15 cellular contexts compared by ENCODE assay signal in the genomic region with DNA sequence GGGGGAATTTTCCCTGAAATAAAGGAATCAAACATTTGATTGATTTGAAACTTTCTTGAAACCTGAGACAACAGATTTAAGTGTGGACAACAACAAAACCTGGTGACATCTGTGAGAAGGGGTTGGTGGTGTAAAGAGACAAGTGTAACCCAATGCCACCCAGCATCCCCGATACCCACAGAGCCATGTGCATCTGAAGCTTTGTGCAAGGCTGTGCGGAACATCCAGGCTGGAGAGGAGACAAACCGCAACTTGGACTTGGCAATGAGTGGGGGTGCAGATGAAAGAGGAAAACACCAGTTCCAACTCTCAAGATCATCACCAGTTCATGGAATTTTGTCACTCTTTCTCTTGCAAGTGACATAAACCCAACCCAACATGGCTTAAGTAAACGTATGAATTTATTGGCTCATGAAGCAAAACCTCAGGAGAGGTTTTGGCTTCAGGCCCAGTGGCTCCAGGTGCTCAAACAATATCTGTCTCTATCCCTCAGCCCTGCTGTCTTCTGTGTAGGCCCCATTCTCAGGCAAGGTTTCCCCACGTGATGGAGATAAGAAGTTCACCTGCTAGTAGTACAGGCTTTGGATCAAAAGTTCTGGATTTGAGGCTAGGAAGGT. TPM values are rescaled to one million over a fixed set of nuclear protein-coding genes. Genes with fewer than 3 reads are reported as not detected.
DNase-seq lines count a peak whose midpoint lies in the region; ATAC-seq and TF ChIP-seq lines count a peak whose summit lies in the region.
"Had no signal": no experiment of that assay in that cellular context is flagged by ENCODE, and none has a peak within 500 bp of the region (broad histone marks: within the 10 kb centered on the region; RNA-seq: fewer than 3 reads in every experiment).

No MANE protein-coding gene starts in this region.

- no peaks in the 10 kb centered on the region for H3K27me3 Mint-ChIP-seq in activated CD4-positive, alpha-beta T cell treated with anti-CD3 and anti-CD28 coated beads, Interleukin-2, amount 10 ng/mL, durations not matched to agents 24 days and 14 days
- peaks cover 0 to 4% (median 2%) of the 10 kb centered on the region in 3 donors for H3K27me3 Mint-ChIP-seq in CD14-positive monocyte (ENCODE audit: low read depth in 3 of 3)
- H3K27me3 Mint-ChIP-seq: activated CD4-positive, alpha-beta T cell treated with anti-CD3 and anti-CD28 coated beads, Interleukin-2, amount 10 ng/mL, durations not matched to agents 7 days and 5 days had no signal

- no peaks in the 10 kb centered on the region for H3K9me3 Mint-ChIP-seq in activated CD4-positive, alpha-beta T cell treated with anti-CD3 and anti-CD28 coated beads, Interleukin-2, amount 10 ng/mL, durations not matched to agents 24 days and 14 days
- H3K9me3 Mint-ChIP-seq in CD14-positive monocyte, result peaks cover 0 to 6% (median 2%) of the 10 kb centered on the region in 7 donors
- H3K9me3 Mint-ChIP-seq: activated CD4-positive, alpha-beta T cell treated with anti-CD3 and anti-CD28 coated beads, Interleukin-2, amount 10 ng/mL, durations not matched to agents 7 days and 5 days had no signal

- no peaks in the 10 kb centered on the region for H3K4me1 Mint-ChIP-seq in activated CD4-positive, alpha-beta T cell treated with anti-CD3 and anti-CD28 coated beads, Interleukin-2, amount 10 ng/mL, durations not matched to agents 24 days and 14 days
- no peaks in the 10 kb centered on the region for H3K4me1 Mint-ChIP-seq in CD14-positive monocyte
- H3K4me1 Mint-ChIP-seq: activated CD4-positive, alpha-beta T cell treated with anti-CD3 and anti-CD28 coated beads, Interleukin-2, amount 10 ng/mL, durations not matched to agents 7 days and 5 days; CD4-positive, CD25-positive, alpha-beta regulatory T cell had no signal

- in situ Hi-C loops in KBM-7 (cut with MboI; ENCODE audit: low pct_unique_long_range_greater_than_20kb, low sequenced_read_pairs), result no loop called here

- no peaks in the 10 kb centered on the region for H3K36me3 Mint-ChIP-seq in activated CD4-positive, alpha-beta T cell treated with anti-CD3 and anti-CD28 coated beads, Interleukin-2, amount 10 ng/mL, durations not matched to agents 24 days and 14 days (ENCODE audit: low read depth)
- no peaks in the 10 kb centered on the region for H3K36me3 Mint-ChIP-seq in CD14-positive monocyte
- H3K36me3 Mint-ChIP-seq: CD4-positive, CD25-positive, alpha-beta regulatory T cell had no signal

- H3K4me3 Mint-ChIP-seq in activated CD4-positive, alpha-beta T cell treated with anti-CD3 and anti-CD28 coated beads, Interleukin-2, amount 10 ng/mL, durations not matched to agents 24 days and 14 days, result no peak overlapping the region
- H3K4me3 Mint-ChIP-seq in CD14-positive monocyte, result no peak overlapping the region
- H3K4me3 Mint-ChIP-seq: activated CD4-positive, alpha-beta T cell treated with anti-CD3 and anti-CD28 coated beads, Interleukin-2, amount 10 ng/mL, durations not matched to agents 7 days and 5 days; CD4-positive, CD25-positive, alpha-beta regulatory T cell had no signal

- no peak overlapping the region for H3K27ac Mint-ChIP-seq in activated CD4-positive, alpha-beta T cell treated with anti-CD3 and anti-CD28 coated beads, Interleukin-2, amount 10 ng/mL, durations not matched to agents 24 days and 14 days
- H3K27ac Mint-ChIP-seq in CD14-positive monocyte, result no peak overlapping the region
- H3K27ac Mint-ChIP-seq: activated CD4-positive, alpha-beta T cell treated with anti-CD3 and anti-CD28 coated beads, Interleukin-2, amount 10 ng/mL, durations not matched to agents 7 days and 5 days; CD4-positive, CD25-positive, alpha-beta regulatory T cell had no signal

- DNase-seq in DMS153 (lab: John Stamatoyannopoulos, UW) (peak; percentile 96), NCI-H1105 treated with DMSO at 0.1 percent for 48 hours (lab: John Stamatoyannopoulos, UW) (peak; percentile 97), NCI-H2196 treated with DMSO at 0.1 percent for 48 hours (lab: John Stamatoyannopoulos, UW; ENCODE audit: unreplicated experiment) (peak; percentile 55), ecto neural progenitor cell (ENCODE audit: low spot score) (peak; percentile 24), KBM-7 (no peak), CD14-positive monocyte (ENCODE audit: low spot score) (no peak)
- no peak for DNase-seq in activated CD4-positive, alpha-beta T cell treated with anti-CD3 and anti-CD28 coated beads, Interleukin-2, amount 10 ng/mL, durations not matched to agents 24 days and 14 days
- DNase-seq: ACHN; activated CD4-positive, alpha-beta T cell treated with anti-CD3 and anti-CD28 coated beads, Interleukin-2, amount 10 ng/mL, durations not matched to agents 7 days and 5 days; activated naive CD4-positive, alpha-beta T cell; CD4-positive, CD25-positive, alpha-beta regulatory T cell; NCI-H446 treated with DMSO at 0.1 percent for 48 hours; SK-N-SH had no signal

- intact Hi-C loops in activated CD4-positive, alpha-beta T cell treated with anti-CD3 and anti-CD28 coated beads, Interleukin-2, amount 10 ng/mL, durations not matched to agents 24 days and 14 days (cut with micrococcal nuclease), result no loop called here
- intact Hi-C loops in CD14-positive monocyte (cut with micrococcal nuclease), result no loop called here

- TF ChIP-seq CTCF in CD14-positive monocyte (IDR thresholded peaks at IDR 0.05), result no peak

- ATAC-seq in GM19455 (IDR thresholded peaks at IDR 0.05; ENCODE audit: unreplicated experiment), result no peak

RNA-seq across cellular contexts. Expression of a gene that starts 55.2 kb away (rescaled TPM):
- total RNA-seq in activated CD4-positive, alpha-beta T cell treated with anti-CD3 and anti-CD28 coated beads, Interleukin-2, amount 10 ng/mL, durations not matched to agents 24 days and 14 days, result not detected in 2 replicates
- polyA plus RNA-seq in CD14-positive monocyte, result not detected
- total RNA-seq: activated CD4-positive, alpha-beta T cell treated with anti-CD3 and anti-CD28 coated beads, Interleukin-2, amount 10 ng/mL, durations not matched to agents 7 days and 5 days; CD4-positive, CD25-positive, alpha-beta regulatory T cell; HT1080 had no signal
- polyA plus RNA-seq: CD4-positive, CD25-positive, alpha-beta regulatory T cell; SK-N-SH had no signal

Comparison
In these comparisons a context has a peak if more than half of its experiments do, and no peak if none do; other contexts are left out.
1. DNase-seq: peak in DMS153 (single experiment), NCI-H1105 treated with DMSO at 0.1 percent for 48 hours (single experiment), NCI-H2196 treated with DMSO at 0.1 percent for 48 hours (single experiment) and ecto neural progenitor cell (single experiment); none in activated CD4-positive, alpha-beta T cell treated with anti-CD3 and anti-CD28 coated beads, Interleukin-2, amount 10 ng/mL, durations not matched to agents 24 days and 14 days (single experiment), KBM-7 (single experiment) and CD14-positive monocyte (single experiment).